ENCODE assay signal across 8 cellular contexts in genomic region chr2:102103992-102104871, GRCh38. TPM values are rescaled to one million over a fixed set of nuclear protein-coding genes. Genes with fewer than 3 reads are reported as not detected.
A peak's percentile ranks its signal among the peaks of the same experiment; 100 is the strongest.
DNase-seq lines count a peak whose midpoint lies in the region; TF ChIP-seq lines count a peak whose summit lies in the region.

No MANE protein-coding gene starts in this region.

- TF ChIP-seq POLR2A in esophagus squamous epithelium (IDR thresholded peaks at IDR 0.05): peak in 1 of 4 donors; percentile 33

- no peaks in the 10 kb centered on the region for H3K27me3 ChIP-seq in esophagus squamous epithelium

- no peak for TF ChIP-seq CTCF in AG10803 (conservative IDR thresholded peaks at IDR 0.05; ENCODE audit: low read length)
- no peak for TF ChIP-seq CTCF in GM20000 (IDR thresholded peaks at IDR 0.05; ENCODE audit: extremely low read depth, missing control alignments)
- no peak for TF ChIP-seq CTCF in esophagus squamous epithelium (IDR thresholded peaks at IDR 0.05)

- H3K4me3 ChIP-seq in AG10803 (ENCODE audit: low read length) (peak overlapping the region; percentile 56), esophagus squamous epithelium (peak overlapping the region; percentile 6 to 62 (median 44))

- 1 to 6% methylated on average over 13 to 15 of the region's 15 CpGs for WGBS in esophagus squamous epithelium, 2 donors

- peak overlapping the region; percentile 68 to 87 (median 80) for H3K27ac ChIP-seq in esophagus squamous epithelium

- no peaks in the 10 kb centered on the region for H3K9me3 ChIP-seq in esophagus squamous epithelium

- H3K4me1 ChIP-seq in esophagus squamous epithelium: peaks cover 12 to 62% (median 23%) of the 10 kb centered on the region in 3 donors

- intact Hi-C loops in esophagus squamous epithelium (cut with DNase I): no loop called here

- H3K36me3 ChIP-seq in esophagus squamous epithelium: no peaks in the 10 kb centered on the region

- DNase-seq in AG10803 (ENCODE audit: low read depth): peak; percentile 97
- peak; percentile 36 for DNase-seq in GM20000 (ENCODE audit: low spot score)
- peak; percentile 50 for DNase-seq in HK-2 (ENCODE audit: unreplicated experiment)
- DNase-seq in activated CD8-positive, alpha-beta memory T cell treated with anti-CD3 and anti-CD28 coated beads for 24 hours: peak; percentile 82
- no peak for DNase-seq in esophagus squamous epithelium (lab: John Stamatoyannopoulos, UW)
- DNase-seq in renal cortical epithelial cell (ENCODE audit: low read depth): peak; percentile 89
- DNase-seq in COR-L47 (lab: John Stamatoyannopoulos, UW): no peak
- no peak for DNase-seq in NCI-H446 (lab: John Stamatoyannopoulos, UW)

RNA-seq across cellular contexts. Expression of gene IL1R1, which starts 38.3 kb away (rescaled TPM):
- total RNA-seq in esophagus squamous epithelium: 10 to 100 TPM in 3 of 4 donors, 1 to 10 TPM in 1; 9.7 to 65.8 (median 24.6) TPM
- 21.5 and 62.7 TPM in 2 replicates for total RNA-seq in renal cortical epithelial cell

Comparison
In these comparisons a context has a peak if more than half of its experiments do, and no peak if none do; other contexts are left out.
1. DNase-seq: peak in AG10803 (single experiment), GM20000 (single experiment), HK-2 (single experiment), activated CD8-positive, alpha-beta memory T cell treated with anti-CD3 and anti-CD28 coated beads for 24 hours (single experiment) and renal cortical epithelial cell (single experiment); none in esophagus squamous epithelium (single experiment), COR-L47 (single experiment) and NCI-H446 (0 of 2).